ENCODE assay signal across 9 cellular contexts in the genomic region with DNA sequence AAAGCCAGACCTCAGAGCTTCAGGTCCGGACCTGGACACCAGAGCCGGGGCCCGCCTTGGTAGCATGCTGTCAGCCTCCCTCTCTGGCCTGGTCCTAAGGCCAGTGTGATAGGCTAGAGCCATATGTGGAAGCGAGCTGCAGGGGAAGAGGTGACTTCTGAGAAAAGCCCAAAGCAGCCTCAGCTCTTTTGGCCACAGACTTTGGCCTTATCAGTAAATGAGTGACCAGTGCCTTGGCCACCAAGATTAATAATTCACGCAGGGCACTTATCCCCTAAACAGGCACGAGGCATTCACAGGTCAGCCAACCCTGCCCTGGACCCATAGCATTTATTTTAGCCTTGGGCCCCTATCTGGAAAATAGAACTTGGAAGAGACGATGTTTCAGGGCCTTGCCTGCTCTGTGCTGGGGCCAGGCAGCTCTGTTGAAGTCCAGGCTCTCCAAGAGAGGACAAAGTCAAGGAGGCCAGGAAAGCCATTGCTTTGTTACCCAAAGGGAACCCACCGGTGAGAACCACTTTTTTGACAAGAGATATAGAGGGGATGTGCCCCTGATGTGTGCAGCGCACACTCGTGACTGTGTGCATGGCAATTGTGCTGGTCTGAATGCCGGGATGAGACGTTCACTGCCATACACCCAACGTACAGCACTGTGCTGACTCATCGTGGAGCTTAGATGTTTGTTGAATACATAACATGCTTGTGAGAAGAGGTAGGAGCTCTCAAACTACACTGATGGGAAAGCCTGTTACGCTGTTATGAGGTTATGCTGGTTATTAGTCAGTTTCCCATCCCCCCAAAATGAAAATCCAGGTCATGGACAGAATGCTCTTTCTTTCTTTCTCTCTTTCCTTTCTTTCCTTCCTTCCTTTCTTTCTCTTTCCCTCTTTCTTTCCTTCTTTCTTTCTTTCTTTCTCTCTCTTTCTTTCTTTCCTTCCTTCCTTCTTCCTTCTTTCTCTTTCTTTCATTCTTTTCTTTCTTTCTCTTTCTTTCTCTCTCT. TPM values are rescaled to one million over a fixed set of nuclear protein-coding genes. Genes with fewer than 3 reads are reported as not detected.
A peak's percentile ranks its signal among the peaks of the same experiment; 100 is the strongest.
DNase-seq lines count a peak whose midpoint lies in the region; ATAC-seq, FAIRE-seq and TF ChIP-seq lines count a peak whose summit lies in the region.
"Had no signal": no experiment of that assay in that cellular context is flagged by ENCODE, and none has a peak within 500 bp of the region (broad histone marks: within the 10 kb centered on the region; RNA-seq: fewer than 3 reads in every experiment).

No MANE protein-coding gene starts in this region.

- 70 to 73% methylated on average over 15 of the region's 15 CpGs for WGBS in pancreas, 2 donors
- 56 to 65% (median 59%) methylated on average over 15 of the region's 15 CpGs for WGBS in stomach, 5 donors

- H3K36me3 ChIP-seq in pancreas: no peaks in the 10 kb centered on the region
- H3K36me3 ChIP-seq in stomach: no peaks in the 10 kb centered on the region

- FAIRE-seq in pancreas (lab: Jason Lieb, UNC): no peak

- no peak for TF ChIP-seq POLR2A in stomach (IDR thresholded peaks at IDR 0.05)

- H3K9me3 ChIP-seq in pancreas (no peaks in the 10 kb centered on the region), stomach (no peaks in the 10 kb centered on the region)

- no peak for TF ChIP-seq EP300 in stomach (IDR thresholded peaks at IDR 0.05)

- no peaks in the 10 kb centered on the region for H3K27me3 ChIP-seq in pancreas
- peaks cover 0 to 5% (median 0%) of the 10 kb centered on the region in 3 donors for H3K27me3 ChIP-seq in stomach

- DNase-seq in activated CD4-positive, alpha-beta T cell treated with anti-CD3 and anti-CD28 coated beads for 4 hours: peak; percentile 30 to 44
- no peak for DNase-seq in activated CD4-positive, alpha-beta T cell treated with anti-CD3 and anti-CD28 coated beads for 1 hour
- DNase-seq in pancreas (no peak), AML-193 (lab: John Stamatoyannopoulos, UW) (no peak), NCI-H1694 treated with DMSO at 0.1 percent for 48 hours (lab: John Stamatoyannopoulos, UW) (no peak), stomach (no peak)

- no peaks in the 10 kb centered on the region for H3K4me1 ChIP-seq in pancreas
- H3K4me1 ChIP-seq in stomach: peaks cover 9 to 20% (median 18%) of the 10 kb centered on the region in 4 donors

- H3K27ac ChIP-seq in angular gyrus (ENCODE audit: low read depth, low read length) (peak overlapping the region; percentile 13), pancreas (peak overlapping the region in 1 of 4 donors; percentile 23), stomach (peak overlapping the region in 1 of 5 donors; percentile 15)
- H3K27ac ChIP-seq: C4-2B had no signal

- intact Hi-C loops in pancreas (cut with DNase I): no loop called here
- intact Hi-C loops in stomach (cut with DNase I; ENCODE audit: low total_unique reads): loop anchor here (10.0 kb wide), 1 partner anchor 54 kb away; no protein-coding TSS in a partner anchor

- H3K4me3 ChIP-seq in pancreas (no peak overlapping the region), stomach (no peak overlapping the region)

- ATAC-seq in HG03571 (IDR thresholded peaks at IDR 0.05; ENCODE audit: unreplicated experiment) (peak; percentile 67), pancreas (peak in 3 of 4 donors; percentile 40 to 52 (median 42))

- TF ChIP-seq CTCF in pancreas (IDR thresholded peaks at IDR 0.05): no peak
- TF ChIP-seq CTCF in stomach (IDR thresholded peaks at IDR 0.05): no peak

RNA-seq across cellular contexts. Expression of gene SLC34A1, which starts 5.0 kb away (rescaled TPM):
- total RNA-seq in pancreas (not detected), stomach (not detected)
- polyA plus RNA-seq in pancreas (not detected), stomach (under 1 TPM in 1 of 3 donors, not detected in 2; 0.10 TPM)

RNA-seq across cellular contexts. Expression of gene PFN3, which starts 21.3 kb away (rescaled TPM):
- total RNA-seq in pancreas (not detected), stomach (not detected)
- polyA plus RNA-seq in pancreas (not detected), stomach (not detected)

RNA-seq across cellular contexts. Expression of gene RGS14, which starts 21.5 kb away (rescaled TPM):
- total RNA-seq in pancreas (10 to 100 TPM in 4 of 6 donors, 1 to 10 TPM in 2; 7.0 to 15.7 (median 11.3) TPM), stomach (100 to 1,000 TPM in 1 of 5 donors, 10 to 100 TPM in 1, 1 to 10 TPM in 2, not detected in 1; 4.2 to 100 (median 12.5) TPM)
- polyA plus RNA-seq in pancreas (10 to 100 TPM; 24.7 to 30.9 TPM), stomach (10 to 100 TPM; 19.0 to 34.3 (median 26.9) TPM)

RNA-seq across cellular contexts. Expression of gene LMAN2, which starts 27.7 kb away (rescaled TPM):
- total RNA-seq in pancreas: 100 to 1,000 TPM in 2 of 6 donors, 10 to 100 TPM in 4; 71.1 to 128 (median 92.6) TPM
- 100 to 1,000 TPM in 1 of 2 donors, 10 to 100 TPM in 1; 80.7 to 110 TPM for polyA plus RNA-seq in pancreas
- 100 to 1,000 TPM in 3 of 5 donors, 10 to 100 TPM in 2; 73.5 to 621 (median 187) TPM for total RNA-seq in stomach
- polyA plus RNA-seq in stomach: 100 to 1,000 TPM in 1 of 3 donors, 10 to 100 TPM in 2; 92.9 to 135 (median 98.0) TPM

RNA-seq across cellular contexts. Expression of gene F12, which starts 30.2 kb away (rescaled TPM):
- total RNA-seq in pancreas: 1 to 10 TPM in 5 of 6 donors, under 1 TPM in 1; 0.83 to 2.6 (median 1.8) TPM
- polyA plus RNA-seq in pancreas: 1 to 10 TPM; 1.1 to 2.2 TPM
- total RNA-seq in stomach: 10 to 100 TPM in 2 of 5 donors, not detected in 3; 52.4 to 68.3 TPM
- polyA plus RNA-seq in stomach: 10 to 100 TPM in 1 of 3 donors, under 1 TPM in 1, not detected in 1; 0.50 to 13.6 TPM

Comparison
In these comparisons a context has a peak if more than half of its experiments do, and no peak if none do; other contexts are left out.
1. DNase-seq: peak in activated CD4-positive, alpha-beta T cell treated with anti-CD3 and anti-CD28 coated beads for 4 hours (2 of 2); none in activated CD4-positive, alpha-beta T cell treated with anti-CD3 and anti-CD28 coated beads for 1 hour (single experiment), pancreas (0 of 6), AML-193 (0 of 2), NCI-H1694 treated with DMSO at 0.1 percent for 48 hours (single experiment) and stomach (single experiment).